In the genomic region with DNA sequence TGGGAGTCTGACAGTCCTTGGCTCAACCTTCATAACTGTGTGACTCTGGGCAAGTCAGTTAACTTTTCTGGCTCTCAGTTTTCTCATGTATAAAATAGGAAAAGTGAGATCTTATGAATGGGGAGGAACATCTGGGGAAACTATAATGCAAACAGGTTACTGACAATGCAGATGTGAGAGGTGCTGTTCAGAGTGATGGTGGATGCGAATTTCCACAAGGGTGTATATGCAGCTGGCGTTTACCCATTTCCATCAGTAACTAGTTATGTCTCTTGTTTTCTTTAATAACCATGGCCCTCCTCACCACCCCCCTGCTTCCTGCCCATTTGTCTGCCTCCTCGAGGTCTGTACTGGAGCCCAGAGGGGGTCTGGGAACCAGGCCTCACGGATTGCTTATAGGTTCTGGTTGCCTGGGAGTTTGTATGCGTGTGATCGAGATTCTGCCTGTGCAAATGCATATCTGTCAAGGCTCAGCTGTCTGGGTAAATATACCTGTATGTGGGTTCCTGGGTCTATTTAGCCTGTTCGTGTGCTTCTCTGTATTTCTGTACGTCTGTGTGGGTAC, we compare ENCODE assay signal across 15 cellular contexts. TPM values are rescaled to one million over a fixed set of nuclear protein-coding genes. Genes with fewer than 3 reads are reported as not detected.
DNase-seq lines count a peak whose midpoint lies in the region; ATAC-seq, FAIRE-seq and TF ChIP-seq lines count a peak whose summit lies in the region.
"Had no signal": no experiment of that assay in that cellular context is flagged by ENCODE, and none has a peak within 500 bp of the region (broad histone marks: within the 10 kb centered on the region; RNA-seq: fewer than 3 reads in every experiment).

No MANE protein-coding gene starts in this region.

- H3K4me1 Mint-ChIP-seq in nephron, result peaks cover 83% of the 10 kb centered on the region

- FAIRE-seq in GM19239 (lab: Jason Lieb, UNC), result no peak
- FAIRE-seq: GM18507 had no signal

- H3K27ac ChIP-seq in right atrium auricular region (peak overlapping the region; percentile 90 to 96), cingulate gyrus (ENCODE audit: low read depth, low read length) (peak overlapping the region; percentile 87)

- peaks cover 10% of the 10 kb centered on the region for H3K36me3 ChIP-seq in right atrium auricular region

- H3K27me3 ChIP-seq in right atrium auricular region, result no peaks in the 10 kb centered on the region

- TF ChIP-seq CTCF in right atrium auricular region (IDR thresholded peaks at IDR 0.05) (no peak), nephron (IDR thresholded peaks at IDR 0.05; ENCODE audit: unreplicated experiment in 3 of 3) (no peak)

- DNase-seq in right atrium auricular region (ENCODE audit: low spot score) (no peak), left cardiac atrium (no peak), DMS153 (lab: John Stamatoyannopoulos, UW) (no peak), GM19239 (ENCODE audit: insufficient read length, low spot score) (no peak)
- DNase-seq: HCEC 1CT; islet precursor cell; KBM-7; NCI-H1930; stimulated activated CD4-positive, alpha-beta T cell treated with anti-CD3 and anti-CD28 coated beads, Interleukin-12 subunit alpha, Interleukin-12 subunit beta, amount 100 ng/mL, for 4 hours had no signal

- no peaks in the 10 kb centered on the region for H3K27me3 Mint-ChIP-seq in nephron (ENCODE audit: low read depth)

- ATAC-seq in left cardiac atrium (no peak), HG02870 (IDR thresholded peaks at IDR 0.05; ENCODE audit: unreplicated experiment) (no peak), GM21381 (IDR thresholded peaks at IDR 0.05; ENCODE audit: unreplicated experiment) (no peak)

- H3K9me3 Mint-ChIP-seq in nephron, result no peaks in the 10 kb centered on the region
- H3K9me3 Mint-ChIP-seq: activated T-helper 2 cell treated with anti-CD3 and anti-CD28 coated beads, Interferon-gamma antibody, Interleukin-2, Interleukin-4, amounts not matched to agents 10 μg/mL and 5 μg/mL and 100 μg/mL, durations not matched to agents 14 hours and 24 hours and 36 hours had no signal

- intact Hi-C loops in left cardiac atrium (cut with DNase I), result loop anchor here (5.0 to 10.0 kb wide), 2 partner anchors 43 to 105 kb away; partner anchors contain the start of gene AHDC1 (in 1 of the 2)

- H3K27ac Mint-ChIP-seq in nephron, result peak overlapping the region; percentile 97 to 99 (median 98)
- H3K27ac Mint-ChIP-seq: activated T-helper 2 cell treated with anti-CD3 and anti-CD28 coated beads, Interferon-gamma antibody, Interleukin-2, Interleukin-4, amounts not matched to agents 10 μg/mL and 5 μg/mL and 100 μg/mL, durations not matched to agents 14 hours and 24 hours and 36 hours had no signal

- H3K9me3 ChIP-seq in right atrium auricular region, result no peaks in the 10 kb centered on the region

- H3K4me3 Mint-ChIP-seq in nephron, result peak overlapping the region in 2 of 3 experiments; percentile 55 to 75

- H3K4me1 ChIP-seq in right atrium auricular region, result peaks cover 8 to 88% of the 10 kb centered on the region in 2 donors

- peaks cover 12% of the 10 kb centered on the region for H3K36me3 Mint-ChIP-seq in nephron (ENCODE audit: low read depth)

- no peak overlapping the region for H3K4me3 ChIP-seq in right atrium auricular region

RNA-seq across cellular contexts. Expression of gene AHDC1, which starts 44.4 kb away (rescaled TPM):
- 10 to 100 TPM; 23.5 to 35.0 TPM for total RNA-seq in right atrium auricular region
- total RNA-seq in left cardiac atrium, result 10 to 100 TPM; 37.6 to 39.1 TPM
